12 cellular contexts compared by ENCODE assay signal in the genomic region with DNA sequence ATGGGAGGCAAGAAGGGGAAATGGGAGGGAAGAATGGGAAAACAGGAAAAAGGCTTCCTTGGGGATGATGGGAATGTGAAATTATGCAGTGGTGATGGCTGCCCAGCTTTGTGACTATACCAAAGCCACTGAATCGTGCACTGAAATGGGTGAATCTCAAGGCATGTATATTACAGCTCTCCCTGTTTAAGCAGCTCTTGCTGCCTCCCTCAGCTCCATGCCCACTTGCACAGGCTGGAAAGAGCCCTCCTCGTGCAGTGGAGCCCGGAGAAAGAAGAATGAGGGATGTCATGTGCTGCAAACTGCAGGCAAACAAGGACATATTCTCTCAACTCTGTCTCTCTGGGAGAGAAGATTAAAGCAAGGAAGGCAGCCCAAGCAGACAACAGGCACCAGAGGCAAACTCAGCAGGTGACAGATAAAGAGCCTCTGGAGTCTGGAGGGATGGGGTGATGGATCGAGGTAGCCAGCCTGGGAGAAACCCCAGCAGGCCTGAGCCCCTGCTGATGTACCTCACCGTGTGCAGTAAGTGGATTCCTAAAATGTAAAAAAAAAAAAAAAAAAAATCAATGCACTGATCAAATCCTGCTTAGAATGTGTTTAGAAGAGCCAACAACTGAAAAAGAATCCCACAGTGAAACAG.
DNase-seq lines count a peak whose midpoint lies in the region; ATAC-seq and TF ChIP-seq lines count a peak whose summit lies in the region.
"Had no signal": no experiment of that assay in that cellular context is flagged by ENCODE, and none has a peak within 500 bp of the region (broad histone marks: within the 10 kb centered on the region; RNA-seq: fewer than 3 reads in every experiment).

No MANE protein-coding gene starts in this region.

- peak; percentile 33 for ATAC-seq in activated CD4-positive, alpha-beta T cell treated with anti-CD3 and anti-CD28 coated beads for 36 hours
- ATAC-seq: GM12878 had no signal

- no peak overlapping the region for H3K27ac Mint-ChIP-seq in activated CD4-positive, alpha-beta T cell treated with anti-CD3 and anti-CD28 coated beads for 36 hours
- no peak overlapping the region for H3K27ac Mint-ChIP-seq in activated CD4-positive, alpha-beta T cell treated with anti-CD3 and anti-CD28 coated beads, Interleukin-2, amount 10 ng/mL, durations not matched to agents 7 days and 5 days
- H3K27ac Mint-ChIP-seq in endodermal cell, result peak overlapping the region; percentile 63
- no peak overlapping the region for H3K27ac Mint-ChIP-seq in osteocyte (ENCODE audit: unreplicated experiment)
- H3K27ac Mint-ChIP-seq in progenitor cell of endocrine pancreas, result no peak overlapping the region

- H3K9me3 ChIP-seq in HUES48 (ENCODE audit: control insufficient read depth, insufficient read depth, low read length) (no peaks in the 10 kb centered on the region), endodermal cell (ENCODE audit: control insufficient read depth, low read length) (no peaks in the 10 kb centered on the region)
- H3K9me3 ChIP-seq: BLaER1 treated with 17β-estradiol and CSF1 and Interleukin-3, amounts not matched to agents 10 nM and 100 nM had no signal

- POLR2A ChIA-PET in activated CD4-positive, alpha-beta T cell treated with anti-CD3 and anti-CD28 coated beads for 36 hours (lab: Charles Lee), result no interaction called here
- POLR2A ChIA-PET in activated CD4-positive, alpha-beta T cell treated with anti-CD3 and anti-CD28 coated beads, Interleukin-2, amount 10 ng/mL, durations not matched to agents 7 days and 5 days (lab: Charles Lee), result no interaction called here

- H3K27ac ChIP-seq in HUES48 (ENCODE audit: low read depth, low read length) (peak overlapping the region; percentile 2), endodermal cell (ENCODE audit: low read depth, low read length) (no peak overlapping the region)
- H3K27ac ChIP-seq: BLaER1 treated with 17β-estradiol and CSF1 and Interleukin-3, amounts not matched to agents 10 nM and 100 nM had no signal

- H3K36me3 ChIP-seq in HUES48 (ENCODE audit: control insufficient read depth, insufficient read depth, low read length), result no peaks in the 10 kb centered on the region
- H3K36me3 ChIP-seq in endodermal cell (ENCODE audit: control insufficient read depth, insufficient read depth, low read length), result no peaks in the 10 kb centered on the region
- H3K36me3 ChIP-seq: BLaER1 treated with 17β-estradiol and CSF1 and Interleukin-3, amounts not matched to agents 10 nM and 100 nM had no signal

- H3K4me3 ChIP-seq in HUES48 (ENCODE audit: low read depth, low read length) (no peak overlapping the region), endodermal cell (ENCODE audit: low read length) (no peak overlapping the region)
- H3K4me3 ChIP-seq: BLaER1 treated with 17β-estradiol and CSF1 and Interleukin-3, amounts not matched to agents 10 nM and 100 nM; GM12878 had no signal

- CTCF ChIA-PET in activated CD4-positive, alpha-beta T cell treated with anti-CD3 and anti-CD28 coated beads for 36 hours (lab: Charles Lee), result interaction anchor here (1.4 kb wide), 1 partner anchor 27 kb away, joined by 3 read pairs; no protein-coding TSS in a partner anchor
- CTCF ChIA-PET in activated CD4-positive, alpha-beta T cell treated with anti-CD3 and anti-CD28 coated beads, Interleukin-2, amount 10 ng/mL, durations not matched to agents 7 days and 5 days (lab: Charles Lee), result interaction anchor here (1.1 kb wide), 1 partner anchor 31 kb away, joined by 4 read pairs; no protein-coding TSS in a partner anchor

- H3K36me3 Mint-ChIP-seq in activated CD4-positive, alpha-beta T cell treated with anti-CD3 and anti-CD28 coated beads for 36 hours (ENCODE audit: low read depth), result no peaks in the 10 kb centered on the region
- H3K36me3 Mint-ChIP-seq in activated CD4-positive, alpha-beta T cell treated with anti-CD3 and anti-CD28 coated beads, Interleukin-2, amount 10 ng/mL, durations not matched to agents 7 days and 5 days (ENCODE audit: low read depth), result no peaks in the 10 kb centered on the region
- no peaks in the 10 kb centered on the region for H3K36me3 Mint-ChIP-seq in endodermal cell (ENCODE audit: low read depth)
- no peaks in the 10 kb centered on the region for H3K36me3 Mint-ChIP-seq in osteocyte (ENCODE audit: unreplicated experiment)
- no peaks in the 10 kb centered on the region for H3K36me3 Mint-ChIP-seq in progenitor cell of endocrine pancreas (ENCODE audit: insufficient read depth)

- H3K9ac ChIP-seq in HUES48 (ENCODE audit: low read depth, low read length) (no peak overlapping the region), endodermal cell (ENCODE audit: extremely low read depth, low read length, poor library complexity, severe bottlenecking) (no peak overlapping the region)
- H3K9ac ChIP-seq: BLaER1 treated with 17β-estradiol and CSF1 and Interleukin-3, amounts not matched to agents 10 nM and 100 nM had no signal

- no peaks in the 10 kb centered on the region for H3K9me3 Mint-ChIP-seq in activated CD4-positive, alpha-beta T cell treated with anti-CD3 and anti-CD28 coated beads for 36 hours (ENCODE audit: low read depth)
- H3K9me3 Mint-ChIP-seq in activated CD4-positive, alpha-beta T cell treated with anti-CD3 and anti-CD28 coated beads, Interleukin-2, amount 10 ng/mL, durations not matched to agents 7 days and 5 days, result no peaks in the 10 kb centered on the region
- H3K9me3 Mint-ChIP-seq in endodermal cell (no peaks in the 10 kb centered on the region), osteocyte (ENCODE audit: unreplicated experiment) (no peaks in the 10 kb centered on the region), progenitor cell of endocrine pancreas (ENCODE audit: low read depth) (no peaks in the 10 kb centered on the region)

- no peaks in the 10 kb centered on the region for H3K4me1 Mint-ChIP-seq in activated CD4-positive, alpha-beta T cell treated with anti-CD3 and anti-CD28 coated beads for 36 hours
- H3K4me1 Mint-ChIP-seq in activated CD4-positive, alpha-beta T cell treated with anti-CD3 and anti-CD28 coated beads, Interleukin-2, amount 10 ng/mL, durations not matched to agents 7 days and 5 days, result no peaks in the 10 kb centered on the region
- H3K4me1 Mint-ChIP-seq in endodermal cell (peaks cover 13% of the 10 kb centered on the region), osteocyte (ENCODE audit: unreplicated experiment) (no peaks in the 10 kb centered on the region), progenitor cell of endocrine pancreas (ENCODE audit: low read depth) (no peaks in the 10 kb centered on the region)

- no peak overlapping the region for H3K4me3 Mint-ChIP-seq in activated CD4-positive, alpha-beta T cell treated with anti-CD3 and anti-CD28 coated beads for 36 hours
- H3K4me3 Mint-ChIP-seq in activated CD4-positive, alpha-beta T cell treated with anti-CD3 and anti-CD28 coated beads, Interleukin-2, amount 10 ng/mL, durations not matched to agents 7 days and 5 days, result no peak overlapping the region
- H3K4me3 Mint-ChIP-seq in endodermal cell (no peak overlapping the region), osteocyte (ENCODE audit: unreplicated experiment) (no peak overlapping the region), progenitor cell of endocrine pancreas (ENCODE audit: low read depth) (no peak overlapping the region)

- H3K4me1 ChIP-seq in HUES48 (ENCODE audit: control insufficient read depth, insufficient read depth, low read length) (no peaks in the 10 kb centered on the region; the same call in 1 of the 2 replicates), endodermal cell (ENCODE audit: control insufficient read depth, insufficient read depth, low read length) (peaks cover 4% of the 10 kb centered on the region)

- intact Hi-C loops in activated CD4-positive, alpha-beta T cell treated with anti-CD3 and anti-CD28 coated beads for 36 hours (cut with DNase I, micrococcal nuclease), result no loop called here

- no peak for TF ChIP-seq CTCF in endodermal cell (conservative IDR thresholded peaks at IDR 0.05)
- TF ChIP-seq CTCF in osteocyte (IDR thresholded peaks at IDR 0.05), result no peak
- no peak for TF ChIP-seq CTCF in progenitor cell of endocrine pancreas (IDR thresholded peaks at IDR 0.05; ENCODE audit: unreplicated experiment)

- H3K27me3 ChIP-seq in HUES48 (ENCODE audit: control insufficient read depth, insufficient read depth, low read length) (no peaks in the 10 kb centered on the region), endodermal cell (ENCODE audit: control insufficient read depth, insufficient read depth, low read length, poor library complexity, severe bottlenecking) (no peaks in the 10 kb centered on the region)
- H3K27me3 ChIP-seq: BLaER1 treated with 17β-estradiol and CSF1 and Interleukin-3, amounts not matched to agents 10 nM and 100 nM had no signal

- peaks cover 1% of the 10 kb centered on the region for H3K27me3 Mint-ChIP-seq in activated CD4-positive, alpha-beta T cell treated with anti-CD3 and anti-CD28 coated beads for 36 hours
- peaks cover 12% of the 10 kb centered on the region for H3K27me3 Mint-ChIP-seq in activated CD4-positive, alpha-beta T cell treated with anti-CD3 and anti-CD28 coated beads, Interleukin-2, amount 10 ng/mL, durations not matched to agents 7 days and 5 days
- H3K27me3 Mint-ChIP-seq in endodermal cell (ENCODE audit: insufficient read depth), result peaks cover 1% of the 10 kb centered on the region
- peaks cover 20% of the 10 kb centered on the region for H3K27me3 Mint-ChIP-seq in osteocyte (ENCODE audit: unreplicated experiment)
- H3K27me3 Mint-ChIP-seq in progenitor cell of endocrine pancreas, result peaks cover 6% of the 10 kb centered on the region

- WGBS in endodermal cell (ENCODE audit: insufficient coverage in 1 of 2, insufficient read length in 1 of 2), 2 experiments, result 62 to 75% methylated on average over 2 to 4 of the region's 5 CpGs

- no peak for DNase-seq in activated CD4-positive, alpha-beta T cell treated with anti-CD3 and anti-CD28 coated beads for 36 hours
- DNase-seq in activated CD4-positive, alpha-beta T cell treated with anti-CD3 and anti-CD28 coated beads, Interleukin-2, amount 10 ng/mL, durations not matched to agents 7 days and 5 days, result no peak
- peak; percentile 65 for DNase-seq in endodermal cell
- peak; percentile 21 for DNase-seq in osteocyte (ENCODE audit: extremely low spot score, unreplicated experiment)
- no peak for DNase-seq in progenitor cell of endocrine pancreas (ENCODE audit: low spot score, unreplicated experiment)
- DNase-seq in cortex of kidney (lab: John Stamatoyannopoulos, UW), result no peak
- no peak for DNase-seq in SIG-M5 (lab: John Stamatoyannopoulos, UW)
- DNase-seq: DMS53, NCI-H1694 treated with DMSO at 0.1 percent for 48 hours had no signal

Comparison
In these comparisons a context has a peak if more than half of its experiments do, and no peak if none do; other contexts are left out.
1. DNase-seq: peak in endodermal cell (single experiment) and osteocyte (single experiment); none in activated CD4-positive, alpha-beta T cell treated with anti-CD3 and anti-CD28 coated beads for 36 hours (single experiment), activated CD4-positive, alpha-beta T cell treated with anti-CD3 and anti-CD28 coated beads, Interleukin-2, amount 10 ng/mL, durations not matched to agents 7 days and 5 days (single experiment), progenitor cell of endocrine pancreas (single experiment), cortex of kidney (single experiment) and SIG-M5 (single experiment).